ENCODE assay signal across 12 cellular contexts in genomic region chr13:24625324-24625723, GRCh38. TPM values are rescaled to one million over a fixed set of nuclear protein-coding genes. Genes with fewer than 3 reads are reported as not detected.
DNase-seq lines count a peak whose midpoint lies in the region; ATAC-seq, FAIRE-seq and TF ChIP-seq lines count a peak whose summit lies in the region.
"Had no signal": no experiment of that assay in that cellular context is flagged by ENCODE, and none has a peak within 500 bp of the region (broad histone marks: within the 10 kb centered on the region; RNA-seq: fewer than 3 reads in every experiment).

No MANE protein-coding gene starts in this region.

- H3K4me2 ChIP-seq in mesenchymal stem cell (ENCODE audit: low read length, poor library complexity, severe bottlenecking): no peak overlapping the region

- H3K36me3 ChIP-seq in mesenchymal stem cell (ENCODE audit: control insufficient read depth in 1 of 2, insufficient read depth in 2 of 2, low read depth in 1 of 2, low read length in 2 of 2): no peaks in the 10 kb centered on the region

- H3K4ac ChIP-seq in mesenchymal stem cell (ENCODE audit: low read depth in 1 of 2, low read length in 2 of 2): no peak overlapping the region

- no peak overlapping the region for H2AFZ ChIP-seq in mesenchymal stem cell (ENCODE audit: low read depth, low read length)

- no peak overlapping the region for H2BK120ac ChIP-seq in mesenchymal stem cell (ENCODE audit: low read depth, low read length)

- H3K4me1 Mint-ChIP-seq in T-cell: peaks cover 21 to 37% (median 35%) of the 10 kb centered on the region in 3 donors

- peak overlapping the region; percentile 95 to 97 for H3K27ac Mint-ChIP-seq in T-cell

- no peaks in the 10 kb centered on the region for H3K27me3 Mint-ChIP-seq in T-cell

- FAIRE-seq in D721Med (lab: Jason Lieb, UNC): no peak
- FAIRE-seq: islet of Langerhans had no signal

- DNase-seq in GM10266 (ENCODE audit: extremely low spot score): peak; percentile 73
- no peak for DNase-seq in T-cell
- DNase-seq in mesenchymal stem cell: peak; percentile 11
- no peak for DNase-seq in HUDEP-2 (lab: John Stamatoyannopoulos, UW; ENCODE audit: unreplicated experiment in 76 of 76)
- no peak for DNase-seq in D721Med (ENCODE audit: insufficient read length, low spot score)
- no peak for DNase-seq in stimulated activated CD4-positive, alpha-beta T cell treated with anti-CD3 and anti-CD28 coated beads, Interleukin-4, amount 100 ng/mL, for 24 hours
- DNase-seq: dorsolateral prefrontal cortex had no signal

- no peaks in the 10 kb centered on the region for H3K27me3 ChIP-seq in mesenchymal stem cell (ENCODE audit: control insufficient read depth in 1 of 2, insufficient read depth in 1 of 2, low read length in 2 of 2)
- H3K27me3 ChIP-seq: dorsolateral prefrontal cortex had no signal

- 29% methylated on average over 1 of the region's 3 CpGs for WGBS in mesenchymal stem cell

- H3K14ac ChIP-seq in mesenchymal stem cell (ENCODE audit: low read length in 2 of 2): no peak overlapping the region

- no peak overlapping the region for H2AK5ac ChIP-seq in mesenchymal stem cell (ENCODE audit: low read length, severe bottlenecking)

- H3K23ac ChIP-seq in mesenchymal stem cell (ENCODE audit: low read length in 2 of 2): no peak overlapping the region

- H2BK12ac ChIP-seq in mesenchymal stem cell (ENCODE audit: low read length in 2 of 2): no peak overlapping the region

- H2BK15ac ChIP-seq in mesenchymal stem cell (ENCODE audit: low read depth, poor library complexity, severe bottlenecking): no peak overlapping the region

- no peaks in the 10 kb centered on the region for H3K79me1 ChIP-seq in mesenchymal stem cell (replicated peaks; ENCODE audit: low read length, poor library complexity, severe bottlenecking)

- ATAC-seq in GM19463 (IDR thresholded peaks at IDR 0.05; ENCODE audit: unreplicated experiment) (peak; percentile 57), T-cell (replicated peaks in 1 of 4) (peak in 3 of 4 experiments; percentile 31 to 48 (median 35)), GM21737 (IDR thresholded peaks at IDR 0.05; ENCODE audit: unreplicated experiment) (no peak)
- ATAC-seq: HCT116 had no signal

- H2BK5ac ChIP-seq in mesenchymal stem cell (ENCODE audit: low read depth, low read length, poor library complexity, severe bottlenecking): no peak overlapping the region

- CTCF ChIA-PET in T-cell (lab: Charles Lee): interaction anchor here (0.5 to 2.4 kb wide), 3 partner anchors 18 to 474 kb away, joined by 3 to 13 read pairs (median 4); no protein-coding TSS in a partner anchor

- H3K4me3 ChIP-seq in mesenchymal stem cell (ENCODE audit: insufficient read depth in 1 of 2, low read depth in 1 of 2, low read length in 2 of 2): no peak overlapping the region
- H3K4me3 ChIP-seq: dorsolateral prefrontal cortex had no signal

- TF ChIP-seq CTCF in GM10266 (IDR thresholded peaks at IDR 0.05; ENCODE audit: control insufficient read depth, insufficient read depth, low read depth, missing control alignments): no peak
- TF ChIP-seq CTCF in D721Med (IDR thresholded peaks at IDR 0.05; ENCODE audit: insufficient read depth, missing control alignments): no peak

- H3K36me3 Mint-ChIP-seq in T-cell: no peaks in the 10 kb centered on the region

- H3K27ac ChIP-seq in mesenchymal stem cell (ENCODE audit: low read length, poor library complexity, severe bottlenecking): no peak overlapping the region
- H3K27ac ChIP-seq: dorsolateral prefrontal cortex had no signal

- H4K91ac ChIP-seq in mesenchymal stem cell (ENCODE audit: low read length): no peak overlapping the region

- H3K9me3 Mint-ChIP-seq in T-cell: peaks cover 0 to 7% (median 0%) of the 10 kb centered on the region in 3 donors

- no peak overlapping the region for H3K18ac ChIP-seq in mesenchymal stem cell (ENCODE audit: low read depth in 1 of 2, low read length in 2 of 2)

- H3K4me1 ChIP-seq in mesenchymal stem cell (ENCODE audit: control insufficient read depth, insufficient read depth, low read depth, low read length): no peaks in the 10 kb centered on the region

- H3K9ac ChIP-seq in mesenchymal stem cell (ENCODE audit: low read length): no peak overlapping the region

- no peaks in the 10 kb centered on the region for H3K9me3 ChIP-seq in mesenchymal stem cell (ENCODE audit: control insufficient read depth, low read length)

- POLR2A ChIA-PET in T-cell (lab: Charles Lee): no interaction called here

- peak overlapping the region in 2 of 3 donors; percentile 26 to 75 for H3K4me3 Mint-ChIP-seq in T-cell

- H4K8ac ChIP-seq in mesenchymal stem cell (ENCODE audit: low read length): no peak overlapping the region

RNA-seq across cellular contexts. Expression of gene ATP12A, which starts 54.9 kb away (rescaled TPM):
- not detected for total RNA-seq in T-cell
- not detected for polyA plus RNA-seq in mesenchymal stem cell (2013, experiment 1 of 2)
- polyA plus RNA-seq in mesenchymal stem cell (2013, experiment 2 of 2): not detected
- total RNA-seq: pulmonary artery endothelial cell had no signal

Comparison
In these comparisons a context has a peak if more than half of its experiments do, and no peak if none do; other contexts are left out.
1. DNase-seq: peak in GM10266 (single experiment) and mesenchymal stem cell (single experiment); none in T-cell (0 of 34), HUDEP-2 (0 of 76), D721Med (single experiment) and stimulated activated CD4-positive, alpha-beta T cell treated with anti-CD3 and anti-CD28 coated beads, Interleukin-4, amount 100 ng/mL, for 24 hours (single experiment).